1 cellular context compared by ENCODE assay signal in the genomic region with DNA sequence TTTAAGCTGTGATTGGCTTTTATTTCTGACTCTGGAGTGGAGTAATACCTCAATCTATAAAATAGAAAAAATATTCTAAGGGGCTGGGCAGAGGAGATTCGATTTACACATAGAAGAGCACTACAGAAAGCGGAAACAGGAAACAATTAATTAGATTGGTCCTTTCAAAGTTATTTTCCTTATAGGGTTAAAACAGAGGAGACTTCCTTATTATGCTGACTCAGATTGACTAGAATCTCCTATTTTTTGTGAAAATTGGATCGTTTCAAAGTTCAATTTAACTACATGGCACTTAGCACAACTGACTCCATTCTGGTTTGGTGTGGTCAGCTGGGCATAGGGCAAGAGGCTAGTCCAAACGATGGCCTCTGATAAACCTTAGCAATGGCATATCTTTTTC.
TF ChIP-seq lines count a peak whose summit lies in the region.

No MANE protein-coding gene starts in this region.

TF ChIP-seq in H1, 55 proteins besides CTCF, POLR2A, EP300 and RAD21 (continued from another document):
- TF ChIP-seq, protein P1, sequence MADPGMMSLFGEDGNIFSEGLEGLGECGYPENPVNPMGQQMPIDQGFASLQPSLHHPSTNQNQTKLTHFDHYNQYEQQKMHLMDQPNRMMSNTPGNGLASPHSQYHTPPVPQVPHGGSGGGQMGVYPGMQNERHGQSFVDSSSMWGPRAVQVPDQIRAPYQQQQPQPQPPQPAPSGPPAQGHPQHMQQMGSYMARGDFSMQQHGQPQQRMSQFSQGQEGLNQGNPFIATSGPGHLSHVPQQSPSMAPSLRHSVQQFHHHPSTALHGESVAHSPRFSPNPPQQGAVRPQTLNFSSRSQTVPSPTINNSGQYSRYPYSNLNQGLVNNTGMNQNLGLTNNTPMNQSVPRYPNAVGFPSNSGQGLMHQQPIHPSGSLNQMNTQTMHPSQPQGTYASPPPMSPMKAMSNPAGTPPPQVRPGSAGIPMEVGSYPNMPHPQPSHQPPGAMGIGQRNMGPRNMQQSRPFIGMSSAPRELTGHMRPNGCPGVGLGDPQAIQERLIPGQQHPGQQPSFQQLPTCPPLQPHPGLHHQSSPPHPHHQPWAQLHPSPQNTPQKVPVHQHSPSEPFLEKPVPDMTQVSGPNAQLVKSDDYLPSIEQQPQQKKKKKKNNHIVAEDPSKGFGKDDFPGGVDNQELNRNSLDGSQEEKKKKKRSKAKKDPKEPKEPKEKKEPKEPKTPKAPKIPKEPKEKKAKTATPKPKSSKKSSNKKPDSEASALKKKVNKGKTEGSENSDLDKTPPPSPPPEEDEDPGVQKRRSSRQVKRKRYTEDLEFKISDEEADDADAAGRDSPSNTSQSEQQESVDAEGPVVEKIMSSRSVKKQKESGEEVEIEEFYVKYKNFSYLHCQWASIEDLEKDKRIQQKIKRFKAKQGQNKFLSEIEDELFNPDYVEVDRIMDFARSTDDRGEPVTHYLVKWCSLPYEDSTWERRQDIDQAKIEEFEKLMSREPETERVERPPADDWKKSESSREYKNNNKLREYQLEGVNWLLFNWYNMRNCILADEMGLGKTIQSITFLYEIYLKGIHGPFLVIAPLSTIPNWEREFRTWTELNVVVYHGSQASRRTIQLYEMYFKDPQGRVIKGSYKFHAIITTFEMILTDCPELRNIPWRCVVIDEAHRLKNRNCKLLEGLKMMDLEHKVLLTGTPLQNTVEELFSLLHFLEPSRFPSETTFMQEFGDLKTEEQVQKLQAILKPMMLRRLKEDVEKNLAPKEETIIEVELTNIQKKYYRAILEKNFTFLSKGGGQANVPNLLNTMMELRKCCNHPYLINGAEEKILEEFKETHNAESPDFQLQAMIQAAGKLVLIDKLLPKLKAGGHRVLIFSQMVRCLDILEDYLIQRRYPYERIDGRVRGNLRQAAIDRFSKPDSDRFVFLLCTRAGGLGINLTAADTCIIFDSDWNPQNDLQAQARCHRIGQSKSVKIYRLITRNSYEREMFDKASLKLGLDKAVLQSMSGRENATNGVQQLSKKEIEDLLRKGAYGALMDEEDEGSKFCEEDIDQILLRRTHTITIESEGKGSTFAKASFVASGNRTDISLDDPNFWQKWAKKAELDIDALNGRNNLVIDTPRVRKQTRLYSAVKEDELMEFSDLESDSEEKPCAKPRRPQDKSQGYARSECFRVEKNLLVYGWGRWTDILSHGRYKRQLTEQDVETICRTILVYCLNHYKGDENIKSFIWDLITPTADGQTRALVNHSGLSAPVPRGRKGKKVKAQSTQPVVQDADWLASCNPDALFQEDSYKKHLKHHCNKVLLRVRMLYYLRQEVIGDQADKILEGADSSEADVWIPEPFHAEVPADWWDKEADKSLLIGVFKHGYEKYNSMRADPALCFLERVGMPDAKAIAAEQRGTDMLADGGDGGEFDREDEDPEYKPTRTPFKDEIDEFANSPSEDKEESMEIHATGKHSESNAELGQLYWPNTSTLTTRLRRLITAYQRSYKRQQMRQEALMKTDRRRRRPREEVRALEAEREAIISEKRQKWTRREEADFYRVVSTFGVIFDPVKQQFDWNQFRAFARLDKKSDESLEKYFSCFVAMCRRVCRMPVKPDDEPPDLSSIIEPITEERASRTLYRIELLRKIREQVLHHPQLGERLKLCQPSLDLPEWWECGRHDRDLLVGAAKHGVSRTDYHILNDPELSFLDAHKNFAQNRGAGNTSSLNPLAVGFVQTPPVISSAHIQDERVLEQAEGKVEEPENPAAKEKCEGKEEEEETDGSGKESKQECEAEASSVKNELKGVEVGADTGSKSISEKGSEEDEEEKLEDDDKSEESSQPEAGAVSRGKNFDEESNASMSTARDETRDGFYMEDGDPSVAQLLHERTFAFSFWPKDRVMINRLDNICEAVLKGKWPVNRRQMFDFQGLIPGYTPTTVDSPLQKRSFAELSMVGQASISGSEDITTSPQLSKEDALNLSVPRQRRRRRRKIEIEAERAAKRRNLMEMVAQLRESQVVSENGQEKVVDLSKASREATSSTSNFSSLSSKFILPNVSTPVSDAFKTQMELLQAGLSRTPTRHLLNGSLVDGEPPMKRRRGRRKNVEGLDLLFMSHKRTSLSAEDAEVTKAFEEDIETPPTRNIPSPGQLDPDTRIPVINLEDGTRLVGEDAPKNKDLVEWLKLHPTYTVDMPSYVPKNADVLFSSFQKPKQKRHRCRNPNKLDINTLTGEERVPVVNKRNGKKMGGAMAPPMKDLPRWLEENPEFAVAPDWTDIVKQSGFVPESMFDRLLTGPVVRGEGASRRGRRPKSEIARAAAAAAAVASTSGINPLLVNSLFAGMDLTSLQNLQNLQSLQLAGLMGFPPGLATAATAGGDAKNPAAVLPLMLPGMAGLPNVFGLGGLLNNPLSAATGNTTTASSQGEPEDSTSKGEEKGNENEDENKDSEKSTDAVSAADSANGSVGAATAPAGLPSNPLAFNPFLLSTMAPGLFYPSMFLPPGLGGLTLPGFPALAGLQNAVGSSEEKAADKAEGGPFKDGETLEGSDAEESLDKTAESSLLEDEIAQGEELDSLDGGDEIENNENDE (IDR thresholded peaks at IDR 0.05; ENCODE audit: insufficient replicate concordance, low read length), result no peak
- TF ChIP-seq JUN (IDR thresholded peaks at IDR 0.05; ENCODE audit: low read depth, low read length) (no peak), CEBPB (IDR thresholded peaks at IDR 0.05; ENCODE audit: low read depth, low read length) (no peak)
